1 cellular context compared by ENCODE assay signal in genomic region chr12:71639341-71639760, GRCh38.
TF ChIP-seq lines count a peak whose summit lies in the region.

No MANE protein-coding gene starts in this region.

TF ChIP-seq in HepG2, 621 proteins besides CTCF, POLR2A, EP300 and RAD21 (continued from another document):
- TF ChIP-seq ZBTB38 (CRISPR knock-in tag; IDR thresholded peaks at IDR 0.05) (no peak), POLR2AphosphoS2 (IDR thresholded peaks at IDR 0.05; ENCODE audit: low read depth, low read length) (0 out of 2 replicates have a peak, but pooled peaks have one; percentile 26)
